Comparison of ENCODE assay signal across 18 cellular contexts in the genomic region with DNA sequence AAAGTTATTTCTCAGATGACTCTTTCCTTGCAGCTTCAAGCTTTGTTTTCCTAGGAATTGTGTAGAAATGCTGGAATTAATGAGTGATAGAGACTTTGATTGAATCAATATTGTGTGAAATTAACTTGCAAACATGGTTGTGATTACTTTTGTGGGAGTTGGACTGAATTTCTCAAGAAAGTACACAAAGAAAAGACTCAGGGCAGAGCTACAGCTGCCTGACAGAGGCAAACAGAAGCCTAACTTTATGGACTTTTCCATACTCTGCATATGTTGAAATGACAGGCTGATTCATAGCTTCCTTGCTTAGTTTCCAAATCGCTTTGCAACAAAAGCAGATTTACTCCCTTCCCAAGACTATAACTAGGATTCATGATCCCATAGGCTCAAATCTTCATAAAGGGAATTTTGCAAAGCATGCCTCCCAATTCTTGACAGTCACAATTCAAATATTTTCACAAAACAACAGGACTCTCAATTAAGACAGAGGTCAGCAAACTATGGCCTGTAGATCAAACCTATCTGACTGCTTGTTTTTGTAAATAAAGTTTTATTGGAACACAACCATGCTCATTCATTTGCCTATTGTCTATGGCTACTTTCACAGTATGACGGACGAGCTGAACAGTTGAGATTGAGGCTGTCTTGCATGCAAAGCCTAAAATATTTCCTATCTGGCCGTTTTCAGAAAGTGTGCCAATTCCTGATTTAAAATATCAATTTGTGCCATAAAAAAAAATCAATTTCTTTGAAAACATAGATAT. TPM values are rescaled to one million over a fixed set of nuclear protein-coding genes. Genes with fewer than 3 reads are reported as not detected.
A peak's percentile ranks its signal among the peaks of the same experiment; 100 is the strongest.
DNase-seq lines count a peak whose midpoint lies in the region; ATAC-seq, FAIRE-seq and TF ChIP-seq lines count a peak whose summit lies in the region.
"Had no signal": no experiment of that assay in that cellular context is flagged by ENCODE, and none has a peak within 500 bp of the region (broad histone marks: within the 10 kb centered on the region; RNA-seq: fewer than 3 reads in every experiment).

No MANE protein-coding gene starts in this region.

- H3K9me3 ChIP-seq in mammary epithelial cell (replicated peaks; ENCODE audit: insufficient read depth, low read length), result no peaks in the 10 kb centered on the region
- no peaks in the 10 kb centered on the region for H3K9me3 ChIP-seq in K562 (replicated peaks; ENCODE audit: control insufficient read depth, insufficient read depth, low read depth, low read length)
- H3K9me3 ChIP-seq in hepatocyte (ENCODE audit: low read depth), result no peaks in the 10 kb centered on the region
- H3K9me3 ChIP-seq in skeletal muscle satellite cell (replicated peaks; ENCODE audit: low read length), result no peaks in the 10 kb centered on the region
- H3K9me3 ChIP-seq in spleen, result peaks cover 0 to 4% (median 0%) of the 10 kb centered on the region in 8 donors
- H3K9me3 ChIP-seq: colonic mucosa, thoracic aorta had no signal

- no peak overlapping the region for H3K4me3 Mint-ChIP-seq in MCF 10A (ENCODE audit: unreplicated experiment)
- H3K4me3 Mint-ChIP-seq: activated B cell treated with CpG ODN at 0.5 μM for 24 hours; activated naive CD8-positive, alpha-beta T cell treated with anti-CD3 and anti-CD28 coated beads, Interleukin-2, amount 10 ng/mL, durations not matched to agents 7 days and 5 days; T-cell had no signal

- no peak overlapping the region for H3K27ac ChIP-seq in mammary epithelial cell (ENCODE audit: insufficient read depth, low read depth, low read length)
- no peak overlapping the region for H3K27ac ChIP-seq in K562 (ENCODE audit: extremely low read depth, low read depth, low read length)
- H3K27ac ChIP-seq in hepatocyte, result peak overlapping the region; percentile 63
- peak overlapping the region in 4 of 8 donors; percentile 0 to 76 (median 42) for H3K27ac ChIP-seq in spleen
- H3K27ac ChIP-seq: colonic mucosa, thoracic aorta had no signal

- H3K4me1 Mint-ChIP-seq in MCF 10A (ENCODE audit: insufficient read depth, unreplicated experiment), result peaks cover 18% of the 10 kb centered on the region
- H3K4me1 Mint-ChIP-seq: activated B cell treated with CpG ODN at 0.5 μM for 24 hours; activated naive CD8-positive, alpha-beta T cell treated with anti-CD3 and anti-CD28 coated beads, Interleukin-2, amount 10 ng/mL, durations not matched to agents 7 days and 5 days had no signal

- H3K36me3 Mint-ChIP-seq in MCF 10A (ENCODE audit: insufficient read depth, unreplicated experiment), result peaks cover 10% of the 10 kb centered on the region
- H3K36me3 Mint-ChIP-seq: activated naive CD8-positive, alpha-beta T cell treated with anti-CD3 and anti-CD28 coated beads, Interleukin-2, amount 10 ng/mL, durations not matched to agents 7 days and 5 days; T-cell had no signal

- peak overlapping the region; percentile 79 for H3K27ac Mint-ChIP-seq in MCF 10A (ENCODE audit: low read depth, unreplicated experiment)
- H3K27ac Mint-ChIP-seq: activated B cell treated with CpG ODN at 0.5 μM for 24 hours; activated naive CD8-positive, alpha-beta T cell treated with anti-CD3 and anti-CD28 coated beads, Interleukin-2, amount 10 ng/mL, durations not matched to agents 7 days and 5 days; T-cell had no signal

- WGBS in mammary epithelial cell (ENCODE audit: low coverage, missing lambda C conversion rate), result 90% methylated on average over 4 of the region's 4 CpGs
- WGBS in K562 (ENCODE audit: insufficient coverage, low coverage, missing lambda C conversion rate), result 0% methylated on average over 4 of the region's 4 CpGs
- WGBS in hepatocyte (ENCODE audit: low lambda C conversion rate, missing lambda C conversion rate), result 74% methylated on average over 4 of the region's 4 CpGs
- 79 to 88% (median 84%) methylated on average over 4 of the region's 4 CpGs for WGBS in spleen, 5 donors

- H3K27me3 ChIP-seq in mammary epithelial cell (ENCODE audit: insufficient read depth, low read length) (no peaks in the 10 kb centered on the region), K562 (ENCODE audit: control insufficient read depth in 2 of 2, insufficient read depth in 2 of 2, low read length in 2 of 2) (peaks cover 0 to 6% of the 10 kb centered on the region in 2 experiments; a peak in 2 of 5 replicates), hepatocyte (no peaks in the 10 kb centered on the region), skeletal muscle satellite cell (ENCODE audit: control insufficient read depth, insufficient read depth, low read length) (no peaks in the 10 kb centered on the region), spleen (replicated peaks in 1 of 7) (no peaks in the 10 kb centered on the region)
- H3K27me3 ChIP-seq: colonic mucosa had no signal

- FAIRE-seq in K562 (lab: Jason Lieb, UNC), result no peak
- FAIRE-seq: small intestine had no signal

- peaks cover 94% of the 10 kb centered on the region for H3K79me2 ChIP-seq in mammary epithelial cell (ENCODE audit: insufficient read depth, low read length)
- no peaks in the 10 kb centered on the region for H3K79me2 ChIP-seq in K562 (ENCODE audit: control insufficient read depth, insufficient read depth, low read length)
- H3K79me2 ChIP-seq in hepatocyte, result peaks cover 77% of the 10 kb centered on the region

- CTCF ChIA-PET in MCF 10A (lab: Yijun Ruan, JAX) (interaction anchor here (1.2 kb wide), 1 partner anchor 35 kb away, joined by 3 read pairs; no protein-coding TSS in a partner anchor), mammary epithelial cell (lab: Charles Lee; ENCODE audit: low non-redundant PET) (no interaction called here), K562 (lab: Yijun Ruan, JAX; ENCODE audit: low intra/inter-chr PET ratio) (no interaction called here)

- intact Hi-C loops in MCF 10A (cut with micrococcal nuclease) (no loop called here), mammary epithelial cell (cut with micrococcal nuclease) (no loop called here), K562 (cut with micrococcal nuclease) (no loop called here), spleen (cut with DNase I; ENCODE audit: low total_unique reads) (no loop called here)

- peak; percentile 71 for DNase-seq in MCF 10A (ENCODE audit: unreplicated experiment)
- no peak for DNase-seq in mammary epithelial cell
- no peak for DNase-seq in K562 (ENCODE audit: extremely low read depth in 1 of 4, low spot score in 3 of 4)
- peak; percentile 45 for DNase-seq in hepatocyte (ENCODE audit: low spot score)
- DNase-seq in spleen, result no peak
- DNase-seq: 8988T; activated B cell treated with CpG ODN at 0.5 μM for 24 hours; activated naive CD8-positive, alpha-beta T cell treated with anti-CD3 and anti-CD28 coated beads, Interleukin-2, amount 10 ng/mL, durations not matched to agents 7 days and 5 days; colonic mucosa; COR-L47; NCI-H1105; NCI-H446 treated with DMSO at 0.1 percent for 48 hours; small intestine; T-cell had no signal

- no peaks in the 10 kb centered on the region for H3K27me3 Mint-ChIP-seq in MCF 10A (ENCODE audit: insufficient read depth, unreplicated experiment)
- H3K27me3 Mint-ChIP-seq: activated B cell treated with CpG ODN at 0.5 μM for 24 hours; activated naive CD8-positive, alpha-beta T cell treated with anti-CD3 and anti-CD28 coated beads, Interleukin-2, amount 10 ng/mL, durations not matched to agents 7 days and 5 days had no signal

- TF ChIP-seq RAD21 in K562 (CRISPR knock-in tag; conservative IDR thresholded peaks at IDR 0.05 in 1 of 2, IDR thresholded peaks at IDR 0.05 in 1 of 2), result no peak

- H3K4me2 ChIP-seq in mammary epithelial cell (ENCODE audit: insufficient read depth, low read depth, low read length) (no peak overlapping the region), K562 (ENCODE audit: insufficient read depth, low read length) (no peak overlapping the region), hepatocyte (peak overlapping the region; percentile 36), skeletal muscle satellite cell (ENCODE audit: low read length) (peak overlapping the region; percentile 40)

- no TSS peak for BruUV-seq in MCF 10A (replicated peaks; lab: Mats Ljungman, UMichigan)
- BruUV-seq in mammary epithelial cell (replicated peaks; lab: Mats Ljungman, UMichigan), result no TSS peak
- no TSS peak for BruUV-seq in K562 (replicated peaks; lab: Mats Ljungman, UMichigan)

- H2AFZ ChIP-seq in mammary epithelial cell (ENCODE audit: low read depth, low read length) (no peak overlapping the region), K562 (ENCODE audit: low read depth, low read length) (no peak overlapping the region), hepatocyte (no peak overlapping the region)

- H3K4me3 ChIP-seq in mammary epithelial cell (replicated peaks in 1 of 3; ENCODE audit: insufficient read depth in 1 of 3, low read depth in 2 of 3, low read length in 3 of 3) (no peak overlapping the region), K562 (no peak overlapping the region), hepatocyte (no peak overlapping the region), skeletal muscle satellite cell (ENCODE audit: low read length) (no peak overlapping the region), spleen (no peak overlapping the region)
- H3K4me3 ChIP-seq: colonic mucosa, thoracic aorta had no signal

- POLR2A ChIA-PET in MCF 10A (lab: Yijun Ruan, JAX) (interaction anchor here (0.6 to 1.8 kb wide), 7 partner anchors 10 to 1184 kb away, joined by 3 to 9 read pairs (median 3); no protein-coding TSS in a partner anchor), K562 (lab: Yijun Ruan, JAX) (no interaction called here)

- no peaks in the 10 kb centered on the region for H3K9me2 ChIP-seq in hepatocyte (replicated peaks; ENCODE audit: insufficient read depth)

- H3K9ac ChIP-seq in mammary epithelial cell (ENCODE audit: insufficient read depth, low read length) (no peak overlapping the region), K562 (ENCODE audit: insufficient read depth in 1 of 2, low read depth in 2 of 2, low read length in 2 of 2) (no peak overlapping the region), skeletal muscle satellite cell (ENCODE audit: low read depth, low read length) (no peak overlapping the region)

- TF ChIP-seq EP300 in K562 (IDR thresholded peaks at IDR 0.05; ENCODE audit: low read length), result no peak

- H3K9me3 Mint-ChIP-seq in MCF 10A (ENCODE audit: unreplicated experiment), result no peaks in the 10 kb centered on the region

- dilution Hi-C loops in mammary epithelial cell (cut with HindIII; ENCODE audit: low sequenced_read_pairs), result no loop called here

- H4K20me1 ChIP-seq in mammary epithelial cell (ENCODE audit: insufficient read depth, low read length) (peaks cover 3% of the 10 kb centered on the region), K562 (replicated peaks; ENCODE audit: control insufficient read depth, insufficient read depth, low read length) (no peaks in the 10 kb centered on the region), hepatocyte (ENCODE audit: insufficient read depth, poor library complexity, severe bottlenecking) (no peaks in the 10 kb centered on the region)

- in situ Hi-C loops in mammary epithelial cell (cut with MboI; ENCODE audit: low sequenced_read_pairs in 2 of 2) (loop anchor here in 1 of 2 donors (25.0 kb wide), 1 partner anchor 1305 kb away; no protein-coding TSS in a partner anchor), K562 (cut with MboI) (no loop called here)

- peaks cover 16% of the 10 kb centered on the region for H3K36me3 ChIP-seq in mammary epithelial cell (ENCODE audit: insufficient read depth, low read length)
- no peaks in the 10 kb centered on the region for H3K36me3 ChIP-seq in K562 (ENCODE audit: control insufficient read depth, insufficient read depth, low read length)
- no peaks in the 10 kb centered on the region for H3K36me3 ChIP-seq in hepatocyte (replicated peaks; ENCODE audit: insufficient read depth, low read depth)
- H3K36me3 ChIP-seq in skeletal muscle satellite cell (ENCODE audit: insufficient read depth, low read length), result peaks cover 61% of the 10 kb centered on the region
- no peaks in the 10 kb centered on the region for H3K36me3 ChIP-seq in spleen
- H3K36me3 ChIP-seq: colonic mucosa, thoracic aorta had no signal

- ATAC-seq in K562, result no peak
- no peak for ATAC-seq in HG02759 (IDR thresholded peaks at IDR 0.05; ENCODE audit: unreplicated experiment)
- no peak for ATAC-seq in HG03095 (IDR thresholded peaks at IDR 0.05; ENCODE audit: unreplicated experiment)
- ATAC-seq: T-cell had no signal

- H3K9me1 ChIP-seq in K562 (ENCODE audit: control insufficient read depth, insufficient read depth, low read length), result no peaks in the 10 kb centered on the region

- no peak for TF ChIP-seq POLR2A in K562 (conservative IDR thresholded peaks at IDR 0.05)
- no peak for TF ChIP-seq POLR2A in spleen (IDR thresholded peaks at IDR 0.05)

- peaks cover 8% of the 10 kb centered on the region for H3K4me1 ChIP-seq in mammary epithelial cell (ENCODE audit: insufficient read depth, low read length)
- H3K4me1 ChIP-seq in K562 (replicated peaks in 1 of 2; ENCODE audit: control insufficient read depth in 2 of 2, insufficient read depth in 2 of 2, low read length in 2 of 2), result no peaks in the 10 kb centered on the region
- H3K4me1 ChIP-seq in hepatocyte (ENCODE audit: insufficient read depth), result peaks cover 10% of the 10 kb centered on the region
- H3K4me1 ChIP-seq in skeletal muscle satellite cell (ENCODE audit: control insufficient read depth, insufficient read depth, low read length), result peaks cover 23% of the 10 kb centered on the region
- peaks cover 0 to 58% (median 26%) of the 10 kb centered on the region in 6 donors for H3K4me1 ChIP-seq in spleen

- TF ChIP-seq CTCF in MCF 10A (IDR thresholded peaks at IDR 0.05; ENCODE audit: unreplicated experiment) (no peak), mammary epithelial cell (conservative IDR thresholded peaks at IDR 0.05 in 1 of 2, IDR thresholded peaks at IDR 0.05 in 1 of 2; ENCODE audit: extremely low read depth in 1 of 2, insufficient read depth in 1 of 2, low read depth in 1 of 2, low read length in 2 of 2) (no peak), K562 (IDR thresholded peaks at IDR 0.05 in 2 of 3, conservative IDR thresholded peaks at IDR 0.05 in 1 of 3; ENCODE audit: insufficient read depth in 2 of 3, low read depth in 1 of 3, low read length in 3 of 3) (no peak), hepatocyte (IDR thresholded peaks at IDR 0.05; ENCODE audit: poor library complexity) (no peak), spleen (IDR thresholded peaks at IDR 0.05 in 8 of 11, conservative IDR thresholded peaks at IDR 0.05 in 3 of 11) (no peak)

RNA-seq across cellular contexts. Expression of gene NRP1, which starts 27.5 kb away (rescaled TPM):
- total RNA-seq in MCF 10A (2022) (66.6 and 117 TPM in 2 replicates), mammary epithelial cell (100 to 1,000 TPM in 1 of 2 donors, 10 to 100 TPM in 1; 40.2 to 226 TPM), K562 (2014; rRNA removed) (0.05 and 0.08 TPM in 2 replicates), K562 (2014; rRNA removed; fragmentation: Illumina TruSeq; extraction: Trizol) (not detected in 2 replicates), K562 (2015; rRNA removed; fragmentation: Illumina TruSeq; extraction: Trizol) (0.11 TPM in 1 of 2 replicates, not detected in the other), K562 (2021) (0.38 and 0.54 TPM in 2 replicates), hepatocyte (44.5 and 46.9 TPM in 2 replicates), spleen (100 to 1,000 TPM in 6 of 7 donors, 10 to 100 TPM in 1; 96.8 to 202 (median 145) TPM)
- polyA plus RNA-seq in mammary epithelial cell (81.4 TPM), K562 (2011; rRNA removed) (0.01 TPM in 1 of 2 replicates, not detected in the other), K562 (2014; fragmentation: Illumina TruSeq; extraction: Trizol) (not detected in 2 replicates), K562 (2014; fragmentation: Nextera tagmentation; extraction: Ambion mirVana) (under 1 TPM in 1 of 2 experiments, not detected in 1; 0.04 TPM), K562 (2014; rRNA removed) (not detected in 2 replicates), hepatocyte (32.2 and 35.3 TPM in 2 replicates), spleen (1 to 10 TPM; 4.8 to 8.7 (median 7.3) TPM)
- 253 TPM for polyA minus RNA-seq in mammary epithelial cell
- total RNA-seq in K562 (2011; cell fraction: chromatin; rRNA removed; ENCODE audit: low replicate concordance), result 0.28 TPM in 1 of 2 replicates, not detected in the other
- 0.26 TPM in 1 of 2 replicates, not detected in the other for total RNA-seq in K562 (2011; cell fraction: nucleolus; rRNA removed)
- total RNA-seq in K562 (2011; cell fraction: nucleoplasm; rRNA removed), result 0.07 and 0.15 TPM in 2 replicates
- polyA plus RNA-seq in K562 (2011; cell fraction: cytosol; rRNA removed), result 0.04 TPM in 1 of 2 replicates, not detected in the other
- polyA plus RNA-seq in K562 (2011; cell fraction: nucleus; rRNA removed), result 0.07 TPM in 1 of 2 replicates, not detected in the other
- 0.07 and 1.1 TPM in 2 replicates for polyA plus RNA-seq in K562 (2012)
- polyA minus RNA-seq in K562 (2011; rRNA and poly(A)+ RNA removed), result not detected in 2 replicates
- polyA minus RNA-seq in K562 (2011; cell fraction: cytosol; rRNA and poly(A)+ RNA removed), result not detected in 2 replicates
- polyA minus RNA-seq in K562 (2011; cell fraction: nucleus; rRNA and poly(A)+ RNA removed), result not detected in 2 replicates
- total RNA-seq in skeletal muscle satellite cell (2012; rRNA removed), result 292 and 302 TPM in 2 replicates
- total RNA-seq: activated B cell treated with CpG ODN at 0.5 μM for 24 hours had no signal

Comparison
In these comparisons a context has a peak if more than half of its experiments do, and no peak if none do; other contexts are left out.
1. DNase-seq: peak in MCF 10A (single experiment) and hepatocyte (single experiment); none in mammary epithelial cell (single experiment), K562 (0 of 4) and spleen (single experiment).
2. H3K4me2 ChIP-seq: peak in hepatocyte (single experiment) and skeletal muscle satellite cell (single experiment); none in mammary epithelial cell (single experiment) and K562 (single experiment).
3. RNA of gene NRP1, which starts 27.5 kb away (total RNA-seq): 40.2 to 226 TPM in mammary epithelial cell, 96.8 to 202 TPM in spleen, 66.6 to 117 TPM in MCF 10A and 44.5 to 46.9 TPM in hepatocyte; 0.05 to 0.54 TPM in K562; every median in the first group is over 10 times any median in the second.